In genomic region chr2:171136024-171136423, GRCh38 we compare ENCODE assay signal across 10 cellular contexts.
DNase-seq lines count a peak whose midpoint lies in the region; ATAC-seq, FAIRE-seq and TF ChIP-seq lines count a peak whose summit lies in the region.
"Had no signal": no experiment of that assay in that cellular context is flagged by ENCODE, and none has a peak within 500 bp of the region (broad histone marks: within the 10 kb centered on the region; RNA-seq: fewer than 3 reads in every experiment).

No MANE protein-coding gene starts in this region.

- H3K27me3 ChIP-seq in WERI-Rb-1 (ENCODE audit: insufficient read depth, low read depth, severe bottlenecking) = no peaks in the 10 kb centered on the region

- H3K9me3 Mint-ChIP-seq in activated naive CD8-positive, alpha-beta T cell treated with anti-CD3 and anti-CD28 coated beads, Interleukin-2, amount 50 U/mL, for 24 hours = no peaks in the 10 kb centered on the region

- peaks cover 56% of the 10 kb centered on the region for H3K4me1 Mint-ChIP-seq in activated naive CD8-positive, alpha-beta T cell treated with anti-CD3 and anti-CD28 coated beads, Interleukin-2, amount 50 U/mL, for 24 hours

- DNase-seq in activated naive CD8-positive, alpha-beta T cell treated with anti-CD3 and anti-CD28 coated beads, Interleukin-2, amount 50 U/mL, for 24 hours = no peak
- DNase-seq in midbrain (lab: John Stamatoyannopoulos, UW) = no peak
- no peak for DNase-seq in coronary artery (ENCODE audit: low spot score)
- DNase-seq in RCC 7860 (ENCODE audit: low spot score) = no peak
- no peak for DNase-seq in WERI-Rb-1
- DNase-seq: NCI-H2081 had no signal

- H3K36me3 Mint-ChIP-seq in activated naive CD8-positive, alpha-beta T cell treated with anti-CD3 and anti-CD28 coated beads, Interleukin-2, amount 50 U/mL, for 24 hours (ENCODE audit: low read depth) = no peaks in the 10 kb centered on the region

- no peak for FAIRE-seq in RCC 7860 (lab: Jason Lieb, UNC)

- TF ChIP-seq CTCF in coronary artery (IDR thresholded peaks at IDR 0.05) = no peak
- TF ChIP-seq CTCF in WERI-Rb-1 (IDR thresholded peaks at IDR 0.05; ENCODE audit: low read depth, low read length) = no peak

- H3K27ac ChIP-seq in coronary artery (no peak overlapping the region), WERI-Rb-1 (no peak overlapping the region)
- H3K27ac ChIP-seq: HL-60 had no signal

- H3K4me3 ChIP-seq in coronary artery (no peak overlapping the region), WERI-Rb-1 (ENCODE audit: low read depth, low read length) (no peak overlapping the region)

- H3K4me3 Mint-ChIP-seq in activated naive CD8-positive, alpha-beta T cell treated with anti-CD3 and anti-CD28 coated beads, Interleukin-2, amount 50 U/mL, for 24 hours = no peak overlapping the region

- H3K27ac Mint-ChIP-seq in activated naive CD8-positive, alpha-beta T cell treated with anti-CD3 and anti-CD28 coated beads, Interleukin-2, amount 50 U/mL, for 24 hours = peak overlapping the region; percentile 73

- peak; percentile 89 for ATAC-seq in GM18502 (IDR thresholded peaks at IDR 0.05; ENCODE audit: poor library complexity, unreplicated experiment)
- peak; percentile 62 for ATAC-seq in GM19468 (IDR thresholded peaks at IDR 0.05; ENCODE audit: extremely low read depth, unreplicated experiment)
- ATAC-seq in HG03064 (IDR thresholded peaks at IDR 0.05; ENCODE audit: low read depth, unreplicated experiment) = peak; percentile 85
- ATAC-seq in activated naive CD8-positive, alpha-beta T cell treated with anti-CD3 and anti-CD28 coated beads, Interleukin-2, amount 50 U/mL, for 24 hours = peak; percentile 78

- H3K36me3 ChIP-seq in WERI-Rb-1 = peaks cover 2% of the 10 kb centered on the region; the same call in 1 of the 2 replicates

- no peaks in the 10 kb centered on the region for H3K9me3 ChIP-seq in WERI-Rb-1 (ENCODE audit: severe bottlenecking)

- no peaks in the 10 kb centered on the region for H3K27me3 Mint-ChIP-seq in activated naive CD8-positive, alpha-beta T cell treated with anti-CD3 and anti-CD28 coated beads, Interleukin-2, amount 50 U/mL, for 24 hours
